In genomic region chr11:76167590-76167989, GRCh38 we compare ENCODE assay signal across 1 cellular context.
TF ChIP-seq lines count a peak whose summit lies in the region.

No MANE protein-coding gene starts in this region.

TF ChIP-seq in SK-N-SH treated with all-trans-retinoic acid at 6 μM for 48 hours, 23 proteins besides CTCF, POLR2A, EP300 and RAD21 (continued from another document):
- no peak for TF ChIP-seq TCF4 (CRISPR knock-in tag; IDR thresholded peaks at IDR 0.05; ENCODE audit: borderline replicate concordance)
- TF ChIP-seq ESRRG (CRISPR knock-in tag; IDR thresholded peaks at IDR 0.05), result no peak
- no peak for TF ChIP-seq ZC3H10 (CRISPR knock-in tag; IDR thresholded peaks at IDR 0.05)
- TF ChIP-seq RARB (CRISPR knock-in tag; IDR thresholded peaks at IDR 0.05), result no peak
- no peak for TF ChIP-seq CSDC2 (CRISPR knock-in tag; IDR thresholded peaks at IDR 0.05)
- TF ChIP-seq ZFP30 (CRISPR knock-in tag; IDR thresholded peaks at IDR 0.05), result no peak
TF ChIP-seq in SK-N-SH treated with all-trans-retinoic acid at 6 μM for 48 hours: peak in this region for 0.
